ENCODE assay signal across 8 cellular contexts in genomic region chr11:63840356-63841060, GRCh38. TPM values are rescaled to one million over a fixed set of nuclear protein-coding genes. Genes with fewer than 3 reads are reported as not detected.
DNase-seq lines count a peak whose midpoint lies in the region; ATAC-seq and TF ChIP-seq lines count a peak whose summit lies in the region.

No MANE protein-coding gene starts in this region.

- TF ChIP-seq EP300 in esophagus muscularis mucosa (IDR thresholded peaks at IDR 0.05), result no peak

- 7% methylated on average over 13 of the region's 13 CpGs for WGBS in esophagus muscularis mucosa
- WGBS in psoas muscle, 3 donors, result 11 to 21% (median 13%) methylated on average over 13 of the region's 13 CpGs

- DNase-seq in GM12864 (ENCODE audit: low read depth) (no peak), RWPE2 (ENCODE audit: low spot score) (no peak), esophagus muscularis mucosa (ENCODE audit: extremely low spot score) (no peak), psoas muscle (no peak), mucosa of gallbladder (ENCODE audit: low spot score) (no peak)
- DNase-seq in stimulated activated naive CD4-positive, alpha-beta T cell treated with Interleukin-2 at 50 U/mL for 16 hours (lab: John Stamatoyannopoulos, UW), result no peak

- H3K27me3 ChIP-seq in RWPE2 (ENCODE audit: insufficient read depth, poor library complexity, severe bottlenecking) (no peaks in the 10 kb centered on the region), esophagus muscularis mucosa (no peaks in the 10 kb centered on the region), psoas muscle (ENCODE audit: insufficient read depth in 3 of 3, low read length in 2 of 3) (no peaks in the 10 kb centered on the region)

- TF ChIP-seq CTCF in GM12864 (IDR thresholded peaks at IDR 0.05; ENCODE audit: low read depth, low read length, missing control alignments) (no peak), RWPE2 (IDR thresholded peaks at IDR 0.05; ENCODE audit: poor library complexity, severe bottlenecking) (no peak), esophagus muscularis mucosa (IDR thresholded peaks at IDR 0.05) (no peak), psoas muscle (IDR thresholded peaks at IDR 0.05) (no peak)

- H3K36me3 ChIP-seq in RWPE2 (ENCODE audit: low read depth), result peaks cover 22% of the 10 kb centered on the region
- peaks cover 0 to 19% (median 8%) of the 10 kb centered on the region in 4 donors for H3K36me3 ChIP-seq in esophagus muscularis mucosa
- peaks cover 2 to 39% of the 10 kb centered on the region in 2 donors for H3K36me3 ChIP-seq in psoas muscle (ENCODE audit: insufficient read depth in 1 of 2, low read depth in 1 of 2)

- intact Hi-C loops in esophagus muscularis mucosa (cut with DNase I), result no loop called here
- intact Hi-C loops in psoas muscle (cut with DNase I), result loop anchor here in 1 of 2 donors (1.0 kb wide), 1 partner anchor 31 kb away; no protein-coding TSS in a partner anchor

- no peak for TF ChIP-seq POLR2A in esophagus muscularis mucosa (IDR thresholded peaks at IDR 0.05; ENCODE audit: low read depth)

- H3K4me3 ChIP-seq in GM12864 (ENCODE audit: low read depth, low read length) (peak overlapping the region; percentile 94), RWPE2 (ENCODE audit: severe bottlenecking) (peak overlapping the region; percentile 95), esophagus muscularis mucosa (peak overlapping the region; percentile 89 to 96 (median 92)), psoas muscle (peak overlapping the region; percentile 89)

- H3K27ac ChIP-seq in RWPE2 (ENCODE audit: poor library complexity, severe bottlenecking) (peak overlapping the region; percentile 64), esophagus muscularis mucosa (replicated peaks in 1 of 4) (peak overlapping the region; percentile 89 to 90 (median 90)), psoas muscle (peak overlapping the region; percentile 92)

- H3K4me1 ChIP-seq in RWPE2 (ENCODE audit: insufficient read depth, poor library complexity, severe bottlenecking), result peaks cover 24% of the 10 kb centered on the region
- H3K4me1 ChIP-seq in esophagus muscularis mucosa, result peaks cover 59 to 77% (median 73%) of the 10 kb centered on the region in 4 donors
- H3K4me1 ChIP-seq in psoas muscle, result peaks cover 50% of the 10 kb centered on the region

- ATAC-seq in RWPE2 (ENCODE audit: low read depth) (no peak), psoas muscle (no peak), HG02870 (IDR thresholded peaks at IDR 0.05; ENCODE audit: unreplicated experiment) (no peak), HG03521 (IDR thresholded peaks at IDR 0.05; ENCODE audit: unreplicated experiment) (no peak)

- H3K9me3 ChIP-seq in RWPE2 (ENCODE audit: severe bottlenecking) (no peaks in the 10 kb centered on the region), esophagus muscularis mucosa (no peaks in the 10 kb centered on the region), psoas muscle (no peaks in the 10 kb centered on the region)

RNA-seq across cellular contexts. Expression of gene MARK2, which starts 1.6 kb away (rescaled TPM):
- total RNA-seq in esophagus muscularis mucosa, result 10 to 100 TPM; 21.5 to 38.1 (median 30.6) TPM
- 10 to 100 TPM; 21.7 to 24.9 (median 22.9) TPM for total RNA-seq in psoas muscle
- 10 to 100 TPM; 11.7 to 24.7 (median 12.7) TPM for polyA plus RNA-seq in psoas muscle
- 65.0 TPM for total RNA-seq in mucosa of gallbladder

RNA-seq across cellular contexts. Expression of gene SPINDOC, which starts 27.3 kb away (rescaled TPM):
- total RNA-seq in esophagus muscularis mucosa (10 to 100 TPM; 12.0 to 25.8 (median 18.6) TPM), psoas muscle (1 to 10 TPM; 3.8 to 8.8 (median 6.9) TPM), mucosa of gallbladder (19.6 TPM)
- polyA plus RNA-seq in psoas muscle, result 1 to 10 TPM; 2.7 to 4.7 (median 4.6) TPM
